Comparison of ENCODE assay signal across 16 cellular contexts in the genomic region with DNA sequence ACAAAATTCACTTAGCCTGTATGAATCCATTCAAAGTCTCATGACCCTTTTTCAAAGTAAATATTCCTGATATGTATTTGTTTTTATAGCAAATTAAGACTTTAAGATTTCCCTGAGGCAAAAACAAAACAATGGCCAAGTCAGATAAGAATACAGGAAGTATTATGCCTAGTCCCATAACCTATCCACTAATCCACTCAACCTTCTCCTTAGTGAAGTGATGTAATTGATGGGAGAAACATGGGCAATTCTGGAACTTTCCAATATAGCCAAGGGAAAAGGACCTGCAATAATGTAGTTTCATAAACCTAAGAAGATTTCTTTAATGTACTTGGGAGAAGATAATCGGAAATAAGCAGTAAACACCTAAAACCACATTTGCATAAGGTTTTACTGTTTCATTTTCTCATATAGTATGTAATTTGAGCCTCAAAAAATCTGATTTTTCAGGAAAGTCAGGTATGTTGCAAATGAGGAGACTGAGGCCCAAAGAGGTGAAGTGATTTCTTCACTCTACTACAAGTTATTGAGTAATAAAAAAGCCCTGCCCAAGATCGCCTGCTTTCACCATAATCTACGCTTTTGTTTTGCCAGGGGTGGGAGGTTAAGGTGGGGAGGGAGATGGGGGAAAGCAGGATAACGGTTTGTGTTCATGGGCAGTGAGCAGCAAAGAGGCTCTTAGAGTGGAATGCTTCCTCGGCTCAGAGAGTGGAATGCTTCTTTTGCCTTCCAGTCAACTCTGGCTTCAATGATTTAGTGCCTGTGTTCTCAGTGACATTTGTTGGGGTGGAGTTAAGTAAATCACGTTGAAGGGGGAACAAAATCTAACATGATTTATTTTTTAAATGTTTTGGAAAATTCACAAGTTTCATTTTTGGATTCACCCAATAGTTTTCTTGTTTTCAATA.
DNase-seq lines count a peak whose midpoint lies in the region; ATAC-seq and TF ChIP-seq lines count a peak whose summit lies in the region.
"Had no signal": no experiment of that assay in that cellular context is flagged by ENCODE, and none has a peak within 500 bp of the region (broad histone marks: within the 10 kb centered on the region; RNA-seq: fewer than 3 reads in every experiment).

No MANE protein-coding gene starts in this region.

- no TSS peak for BruUV-seq in Caco-2 (replicated peaks; lab: Mats Ljungman, UMichigan)

- H3K36me3 ChIP-seq in GM23248 (ENCODE audit: low read depth), result no peaks in the 10 kb centered on the region
- no peaks in the 10 kb centered on the region for H3K36me3 ChIP-seq in smooth muscle cell (ENCODE audit: low read depth)
- H3K36me3 ChIP-seq in Caco-2 (ENCODE audit: control insufficient read depth, insufficient read depth, low read length), result no peaks in the 10 kb centered on the region
- no peaks in the 10 kb centered on the region for H3K36me3 ChIP-seq in body of pancreas (replicated peaks in 1 of 2; ENCODE audit: insufficient read depth in 1 of 2, low read depth in 2 of 2)

- H3F3A ChIP-seq in GM23248 (ENCODE audit: insufficient read depth), result no peaks in the 10 kb centered on the region
- no peaks in the 10 kb centered on the region for H3F3A ChIP-seq in smooth muscle cell (ENCODE audit: low read depth)

- peak; percentile 62 for ATAC-seq in left colon
- ATAC-seq in body of pancreas, result no peak
- ATAC-seq: activated CD8-positive, alpha-beta T cell treated with anti-CD3 and anti-CD28 coated beads for 36 hours; natural killer cell treated with Interleukin-12 subunit alpha and Interleukin-12 subunit beta and Interleukin-15 and Interleukin-18, amount 100 ng/mL, for 72 hours had no signal

- CTCF ChIA-PET in Caco-2 (lab: Charles Lee), result no interaction called here

- H3K9me3 ChIP-seq in GM23248 (ENCODE audit: low read depth), result no peaks in the 10 kb centered on the region
- H3K9me3 ChIP-seq in smooth muscle cell (replicated peaks; ENCODE audit: low read depth), result no peaks in the 10 kb centered on the region
- H3K9me3 ChIP-seq in Caco-2, result no peaks in the 10 kb centered on the region
- no peaks in the 10 kb centered on the region for H3K9me3 ChIP-seq in body of pancreas

- H3K27ac Mint-ChIP-seq in Caco-2 (ENCODE audit: unreplicated experiment), result no peak overlapping the region
- H3K27ac Mint-ChIP-seq: activated CD8-positive, alpha-beta T cell treated with anti-CD3 and anti-CD28 coated beads for 36 hours; activated naive CD4-positive, alpha-beta T cell treated with anti-CD3 and anti-CD28 coated beads for 36 hours had no signal

- H3K4me3 ChIP-seq in GM23248 (no peak overlapping the region), smooth muscle cell (no peak overlapping the region), Caco-2 (ENCODE audit: low read depth, low read length) (no peak overlapping the region), body of pancreas (no peak overlapping the region)

- H3K9me2 ChIP-seq in GM23248 (ENCODE audit: insufficient read depth), result no peaks in the 10 kb centered on the region

- H3K27me3 ChIP-seq in GM23248 (replicated peaks; ENCODE audit: insufficient read depth), result no peaks in the 10 kb centered on the region
- no peaks in the 10 kb centered on the region for H3K27me3 ChIP-seq in smooth muscle cell (ENCODE audit: low read depth)
- no peaks in the 10 kb centered on the region for H3K27me3 ChIP-seq in Caco-2 (replicated peaks; ENCODE audit: control insufficient read depth, insufficient read depth, low read length)
- no peaks in the 10 kb centered on the region for H3K27me3 ChIP-seq in body of pancreas

- in situ Hi-C loops in GM23248 (cut with MboI) (no loop called here), SK-MEL-5 (cut with HindIII; ENCODE audit: low pct_unique_long_range_greater_than_20kb, low sequenced_read_pairs) (no loop called here)

- H4K20me1 ChIP-seq in GM23248 (ENCODE audit: insufficient read depth) (no peaks in the 10 kb centered on the region), smooth muscle cell (ENCODE audit: low read depth) (no peaks in the 10 kb centered on the region)

- DNase-seq in GM23248, result no peak
- DNase-seq in SK-MEL-5 (ENCODE audit: low read depth, low spot score), result peak; percentile 38
- DNase-seq in left colon, result no peak
- DNase-seq in smooth muscle cell (lab: John Stamatoyannopoulos, UW; ENCODE audit: unreplicated experiment), result no peak
- no peak for DNase-seq in HuH-7.5 (ENCODE audit: low spot score)
- DNase-seq in mesenteric fat pad (ENCODE audit: low spot score), result no peak
- no peak for DNase-seq in Caco-2
- no peak for DNase-seq in body of pancreas
- DNase-seq: activated CD8-positive, alpha-beta T cell treated with anti-CD3 and anti-CD28 coated beads for 36 hours; activated naive CD4-positive, alpha-beta T cell treated with anti-CD3 and anti-CD28 coated beads for 36 hours; caudate nucleus; erythroblast; NCI-H1436 treated with DMSO at 0.1 percent for 48 hours; NCI-H526; T1000 had no signal

- H3K36me3 Mint-ChIP-seq in Caco-2 (ENCODE audit: insufficient read depth, unreplicated experiment), result no peaks in the 10 kb centered on the region
- H3K36me3 Mint-ChIP-seq: natural killer cell treated with Interleukin-12 subunit alpha and Interleukin-12 subunit beta and Interleukin-15 and Interleukin-18, amount 100 ng/mL, for 72 hours had no signal

- H3K4me2 ChIP-seq in GM23248 (ENCODE audit: unreplicated experiment) (no peak overlapping the region), smooth muscle cell (peak overlapping the region; percentile 2)

- no peak overlapping the region for H3K4me3 Mint-ChIP-seq in Caco-2 (ENCODE audit: unreplicated experiment)
- H3K4me3 Mint-ChIP-seq: activated CD8-positive, alpha-beta T cell treated with anti-CD3 and anti-CD28 coated beads for 36 hours; activated naive CD4-positive, alpha-beta T cell treated with anti-CD3 and anti-CD28 coated beads for 36 hours; natural killer cell treated with Interleukin-12 subunit alpha and Interleukin-12 subunit beta and Interleukin-15 and Interleukin-18, amount 100 ng/mL, for 72 hours had no signal

- H3K4me1 ChIP-seq in GM23248 (ENCODE audit: insufficient read depth) (no peaks in the 10 kb centered on the region), smooth muscle cell (ENCODE audit: low read depth) (peaks cover 5% of the 10 kb centered on the region), Caco-2 (peaks cover 13% of the 10 kb centered on the region), body of pancreas (no peaks in the 10 kb centered on the region)

- no peak for TF ChIP-seq POLR2A in body of pancreas (IDR thresholded peaks at IDR 0.05)

- H3K9ac ChIP-seq in GM23248 (no peak overlapping the region), smooth muscle cell (ENCODE audit: low read depth) (no peak overlapping the region)

- intact Hi-C loops in left colon (cut with DNase I, micrococcal nuclease) (no loop called here), Caco-2 (cut with micrococcal nuclease; ENCODE audit: unreplicated experiment) (no loop called here), body of pancreas (cut with DNase I) (no loop called here)

- H3K27me3 Mint-ChIP-seq in Caco-2 (ENCODE audit: insufficient read depth, unreplicated experiment), result no peaks in the 10 kb centered on the region

- H2AFZ ChIP-seq in GM23248 (peak overlapping the region; percentile 63), smooth muscle cell (ENCODE audit: low read depth) (peak overlapping the region; percentile 81)

- H3K27ac ChIP-seq in GM23248, result no peak overlapping the region
- H3K27ac ChIP-seq in smooth muscle cell (ENCODE audit: low read depth), result no peak overlapping the region
- H3K27ac ChIP-seq in body of pancreas, result no peak overlapping the region

- H3K9me3 Mint-ChIP-seq in Caco-2 (ENCODE audit: unreplicated experiment), result no peaks in the 10 kb centered on the region
- H3K9me3 Mint-ChIP-seq: activated CD8-positive, alpha-beta T cell treated with anti-CD3 and anti-CD28 coated beads for 36 hours; natural killer cell treated with Interleukin-12 subunit alpha and Interleukin-12 subunit beta and Interleukin-15 and Interleukin-18, amount 100 ng/mL, for 72 hours had no signal

- WGBS in GM23248 (ENCODE audit: low coverage in 1 of 2, low lambda C conversion rate in 2 of 2, missing lambda C conversion rate in 2 of 2), 2 experiments, result 45 to 46% methylated on average over 6 of the region's 6 CpGs
- WGBS in smooth muscle cell (ENCODE audit: low lambda C conversion rate), result 34% methylated on average over 6 of the region's 6 CpGs
- 55 to 68% methylated on average over 6 of the region's 6 CpGs for WGBS in body of pancreas, 2 donors

- peaks cover 15% of the 10 kb centered on the region for H3K4me1 Mint-ChIP-seq in Caco-2 (ENCODE audit: low read depth, unreplicated experiment)

- no peaks in the 10 kb centered on the region for H3K79me2 ChIP-seq in GM23248 (ENCODE audit: insufficient read depth)
- peaks cover 4% of the 10 kb centered on the region for H3K79me2 ChIP-seq in smooth muscle cell (ENCODE audit: low read depth)

- TF ChIP-seq CTCF in smooth muscle cell (IDR thresholded peaks at IDR 0.05; ENCODE audit: borderline replicate concordance, insufficient read depth, poor library complexity, severe bottlenecking), result no peak
- no peak for TF ChIP-seq CTCF in Caco-2 (IDR thresholded peaks at IDR 0.05; ENCODE audit: insufficient read depth in 1 of 2, low read depth in 1 of 2, low read length in 1 of 2, severe bottlenecking in 1 of 2, unreplicated experiment in 1 of 2)
- no peak for TF ChIP-seq CTCF in body of pancreas (IDR thresholded peaks at IDR 0.05)

- POLR2A ChIA-PET in Caco-2 (lab: Charles Lee), result no interaction called here
